In genomic region chr9:36166150-36166927, GRCh38 we compare ENCODE assay signal across 1 cellular context.
TF ChIP-seq lines count a peak whose summit lies in the region.

No MANE protein-coding gene starts in this region.

TF ChIP-seq in HEK293, 187 proteins besides CTCF, POLR2A, EP300 and RAD21 (continued from another document):
- no peak for TF ChIP-seq ZNF488 (tag by site-specific recombination; IDR thresholded peaks at IDR 0.05)
- no peak for TF ChIP-seq ZSCAN23 (tag by site-specific recombination; IDR thresholded peaks at IDR 0.05)
- no peak for TF ChIP-seq SALL2 (tag by site-specific recombination; IDR thresholded peaks at IDR 0.05; ENCODE audit: borderline replicate concordance)
- TF ChIP-seq ZNF391 (tag by site-specific recombination; IDR thresholded peaks at IDR 0.05; ENCODE audit: borderline replicate concordance, low read depth), result no peak
- peak; percentile 20; the same call in 1 of the 2 replicates for TF ChIP-seq KLF1 (tag by site-specific recombination; IDR thresholded peaks at IDR 0.05)
- TF ChIP-seq SETDB1 (IDR thresholded peaks at IDR 0.05; ENCODE audit: insufficient read length, low read length), result no peak
- no peak for TF ChIP-seq IKZF3 (tag by site-specific recombination; IDR thresholded peaks at IDR 0.05)
- no peak for TF ChIP-seq ZBTB48 (tag by site-specific recombination; IDR thresholded peaks at IDR 0.05)
- no peak for TF ChIP-seq ZNF426 (tag by site-specific recombination; IDR thresholded peaks at IDR 0.05)
- TF ChIP-seq ZNF121 (tag by site-specific recombination; IDR thresholded peaks at IDR 0.05), result no peak
- no peak for TF ChIP-seq ZSCAN5A (tag by site-specific recombination; IDR thresholded peaks at IDR 0.05)
- TF ChIP-seq ZNF302 (tag by site-specific recombination; IDR thresholded peaks at IDR 0.05; ENCODE audit: low read depth), result no peak
- TF ChIP-seq ZNF571 (tag by site-specific recombination; IDR thresholded peaks at IDR 0.05), result no peak
- no peak for TF ChIP-seq ZNF777 (tag by site-specific recombination; IDR thresholded peaks at IDR 0.05; ENCODE audit: borderline replicate concordance)
- TF ChIP-seq ZNF223 (tag by site-specific recombination; IDR thresholded peaks at IDR 0.05), result no peak
- peak; percentile 77 for TF ChIP-seq ZBTB10 (tag by site-specific recombination; IDR thresholded peaks at IDR 0.05)
- no peak for TF ChIP-seq ZNF621 (tag by site-specific recombination; IDR thresholded peaks at IDR 0.05)
- no peak for TF ChIP-seq BCL11A (tag by site-specific recombination; IDR thresholded peaks at IDR 0.05; ENCODE audit: low read depth)
- no peak for TF ChIP-seq MZF1 (tag by site-specific recombination; IDR thresholded peaks at IDR 0.05; ENCODE audit: borderline replicate concordance)
- no peak for TF ChIP-seq ZNF37A (tag by site-specific recombination; IDR thresholded peaks at IDR 0.05)
- TF ChIP-seq ZFP37 (tag by site-specific recombination; IDR thresholded peaks at IDR 0.05), result no peak
- no peak for TF ChIP-seq TRIM28 (IDR thresholded peaks at IDR 0.05; ENCODE audit: borderline replicate concordance, low read length)
- TF ChIP-seq ZNF211 (tag by site-specific recombination; IDR thresholded peaks at IDR 0.05; ENCODE audit: low read depth), result no peak
- TF ChIP-seq KLF10 (tag by site-specific recombination; IDR thresholded peaks at IDR 0.05), result no peak
- TF ChIP-seq ZNF350 (tag by site-specific recombination; IDR thresholded peaks at IDR 0.05), result no peak
- no peak for TF ChIP-seq MYNN (tag by site-specific recombination; IDR thresholded peaks at IDR 0.05; ENCODE audit: borderline replicate concordance)
- TF ChIP-seq, protein P1, sequence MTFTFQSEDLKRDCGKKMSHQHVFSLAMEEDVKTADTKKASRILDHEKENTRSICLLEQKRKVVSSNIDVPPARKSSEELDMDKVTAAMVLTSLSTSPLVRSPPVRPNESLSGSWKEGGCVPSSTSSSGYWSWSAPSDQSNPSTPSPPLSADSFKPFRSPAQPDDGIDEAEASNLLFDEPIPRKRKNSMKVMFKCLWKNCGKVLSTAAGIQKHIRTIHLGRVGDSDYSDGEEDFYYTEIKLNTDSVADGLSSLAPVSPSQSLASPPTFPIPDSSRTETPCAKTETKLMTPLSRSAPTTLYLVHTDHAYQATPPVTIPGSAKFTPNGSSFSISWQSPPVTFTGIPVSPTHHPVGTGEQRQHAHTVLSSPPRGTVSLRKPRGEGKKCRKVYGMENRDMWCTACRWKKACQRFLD (tag by site-specific recombination; IDR thresholded peaks at IDR 0.05), result no peak
- no peak for TF ChIP-seq ZNF600 (tag by site-specific recombination; IDR thresholded peaks at IDR 0.05)
- no peak for TF ChIP-seq ZNF701 (tag by site-specific recombination; IDR thresholded peaks at IDR 0.05)
- TF ChIP-seq, protein P2, sequence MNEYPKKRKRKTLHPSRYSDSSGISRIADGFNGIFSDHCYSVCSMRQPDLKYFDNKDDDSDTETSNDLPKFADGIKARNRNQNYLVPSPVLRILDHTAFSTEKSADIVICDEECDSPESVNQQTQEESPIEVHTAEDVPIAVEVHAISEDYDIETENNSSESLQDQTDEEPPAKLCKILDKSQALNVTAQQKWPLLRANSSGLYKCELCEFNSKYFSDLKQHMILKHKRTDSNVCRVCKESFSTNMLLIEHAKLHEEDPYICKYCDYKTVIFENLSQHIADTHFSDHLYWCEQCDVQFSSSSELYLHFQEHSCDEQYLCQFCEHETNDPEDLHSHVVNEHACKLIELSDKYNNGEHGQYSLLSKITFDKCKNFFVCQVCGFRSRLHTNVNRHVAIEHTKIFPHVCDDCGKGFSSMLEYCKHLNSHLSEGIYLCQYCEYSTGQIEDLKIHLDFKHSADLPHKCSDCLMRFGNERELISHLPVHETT (tag by site-specific recombination; IDR thresholded peaks at IDR 0.05), result no peak
